13 cellular contexts compared by ENCODE assay signal in genomic region chr2:156472686-156473085, GRCh38. TPM values are rescaled to one million over a fixed set of nuclear protein-coding genes. Genes with fewer than 3 reads are reported as not detected.
DNase-seq lines count a peak whose midpoint lies in the region; ATAC-seq and TF ChIP-seq lines count a peak whose summit lies in the region.
"Had no signal": no experiment of that assay in that cellular context is flagged by ENCODE, and none has a peak within 500 bp of the region (broad histone marks: within the 10 kb centered on the region; RNA-seq: fewer than 3 reads in every experiment).

No MANE protein-coding gene starts in this region.

- peaks cover 2% of the 10 kb centered on the region for H3K36me3 Mint-ChIP-seq in central memory CD8-positive, alpha-beta T cell (ENCODE audit: insufficient read depth)

- H3K4me1 Mint-ChIP-seq in central memory CD8-positive, alpha-beta T cell = peaks cover 46% of the 10 kb centered on the region

- no peak for DNase-seq in central memory CD8-positive, alpha-beta T cell (ENCODE audit: low spot score in 2 of 2)
- no peak for DNase-seq in NK-92 (lab: John Stamatoyannopoulos, UW; ENCODE audit: unreplicated experiment)
- DNase-seq in COLO668 (lab: John Stamatoyannopoulos, UW; ENCODE audit: unreplicated experiment) = no peak
- no peak for DNase-seq in sigmoid colon
- DNase-seq in NCI-H1105 treated with DMSO at 0.1 percent for 48 hours (lab: John Stamatoyannopoulos, UW) = no peak
- DNase-seq: activated CD4-positive, CD25-positive, alpha-beta regulatory T cell; NCI-H1436 treated with DMSO at 0.1 percent for 48 hours; NCI-H526 had no signal

- ATAC-seq in GM18505 (IDR thresholded peaks at IDR 0.05; ENCODE audit: unreplicated experiment) (peak; percentile 47), GM19351 (IDR thresholded peaks at IDR 0.05; ENCODE audit: unreplicated experiment) (peak; percentile 47), HG02973 (IDR thresholded peaks at IDR 0.05; ENCODE audit: unreplicated experiment) (peak; percentile 38)
- peak; percentile 82 for ATAC-seq in central memory CD8-positive, alpha-beta T cell (replicated peaks; ENCODE audit: extremely low read depth, poor library complexity, severe bottlenecking)

- H3K36me3 ChIP-seq in sigmoid colon = no peaks in the 10 kb centered on the region

- TF ChIP-seq POLR2A in GM18505 (IDR thresholded peaks at IDR 0.05; ENCODE audit: borderline replicate concordance, extremely low read depth, insufficient read depth, insufficient read length) (no peak), sigmoid colon (IDR thresholded peaks at IDR 0.05) (no peak)

- H3K4me3 Mint-ChIP-seq in central memory CD8-positive, alpha-beta T cell = no peak overlapping the region
- H3K4me3 Mint-ChIP-seq: activated naive CD4-positive, alpha-beta T cell treated with anti-CD3 and anti-CD28 coated beads, Interleukin-2, amount 50 U/mL, for 24 hours; CD4-positive, alpha-beta memory T cell had no signal

- no peaks in the 10 kb centered on the region for H3K9me3 ChIP-seq in sigmoid colon

- no peak for TF ChIP-seq CTCF in sigmoid colon (IDR thresholded peaks at IDR 0.05)

- TF ChIP-seq EP300 in sigmoid colon (IDR thresholded peaks at IDR 0.05) = no peak

- H3K27me3 ChIP-seq in sigmoid colon = no peaks in the 10 kb centered on the region

- no peak overlapping the region for H3K4me3 ChIP-seq in sigmoid colon

- no peaks in the 10 kb centered on the region for H3K9me3 Mint-ChIP-seq in central memory CD8-positive, alpha-beta T cell
- H3K9me3 Mint-ChIP-seq: activated naive CD4-positive, alpha-beta T cell treated with anti-CD3 and anti-CD28 coated beads, Interleukin-2, amount 50 U/mL, for 24 hours; CD4-positive, alpha-beta memory T cell had no signal

- no peak overlapping the region for H3K27ac ChIP-seq in sigmoid colon

- H3K4me1 ChIP-seq in sigmoid colon = peaks cover 0 to 39% (median 26%) of the 10 kb centered on the region in 4 donors

- intact Hi-C loops in sigmoid colon (cut with DNase I) = no loop called here

- H3K27ac Mint-ChIP-seq in central memory CD8-positive, alpha-beta T cell (ENCODE audit: low read depth) = no peak overlapping the region
- H3K27ac Mint-ChIP-seq: activated naive CD4-positive, alpha-beta T cell treated with anti-CD3 and anti-CD28 coated beads, Interleukin-2, amount 50 U/mL, for 24 hours had no signal

- no peaks in the 10 kb centered on the region for H3K27me3 Mint-ChIP-seq in central memory CD8-positive, alpha-beta T cell
- H3K27me3 Mint-ChIP-seq: activated naive CD4-positive, alpha-beta T cell treated with anti-CD3 and anti-CD28 coated beads, Interleukin-2, amount 50 U/mL, for 24 hours; CD4-positive, alpha-beta memory T cell had no signal

RNA-seq across cellular contexts. Expression of gene GPD2, which starts 36.5 kb away (rescaled TPM):
- 10 to 100 TPM; 15.0 to 44.6 (median 17.9) TPM for total RNA-seq in sigmoid colon
- polyA plus RNA-seq in sigmoid colon = 10 to 100 TPM; 13.2 to 16.4 (median 15.4) TPM
